8 cellular contexts compared by ENCODE assay signal in the genomic region with DNA sequence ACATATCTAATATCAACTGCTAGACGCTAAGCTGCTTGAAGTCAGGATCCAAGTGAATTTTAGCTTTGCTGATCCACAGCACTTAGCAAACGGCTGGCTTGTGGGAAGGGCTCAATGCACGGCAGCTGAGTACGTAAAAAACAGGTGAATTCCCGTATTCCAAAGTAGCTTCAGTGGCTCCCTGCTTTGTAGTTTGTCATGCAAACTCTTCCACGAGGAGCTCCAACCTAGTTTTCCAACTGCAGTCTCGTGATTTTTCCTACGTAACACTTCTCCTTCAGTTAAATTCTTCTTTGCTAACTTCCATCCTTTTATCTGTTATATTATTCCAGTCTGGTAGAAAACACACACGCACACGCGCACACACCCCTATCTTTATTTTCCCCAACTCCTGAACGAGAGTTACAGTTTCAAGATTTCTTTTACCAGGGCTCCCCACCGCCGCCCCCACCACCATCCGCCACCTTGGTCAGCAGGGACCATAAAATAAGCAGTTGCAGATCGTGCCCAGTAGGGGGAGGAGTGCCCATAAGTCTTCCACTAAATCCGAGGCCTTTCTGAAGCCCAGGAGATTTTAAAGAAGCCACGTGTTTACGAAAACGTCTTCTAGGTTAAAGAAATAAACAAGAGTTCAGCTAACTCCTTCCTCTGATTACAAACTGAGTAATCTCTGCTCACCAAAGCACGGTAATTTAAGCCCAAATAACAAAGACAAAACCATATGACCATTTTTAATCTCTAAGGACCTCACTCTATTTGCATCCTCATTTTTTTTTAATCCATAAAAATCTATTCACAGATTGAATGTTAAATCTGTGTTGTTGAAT.
DNase-seq lines count a peak whose midpoint lies in the region; ATAC-seq lines count a peak whose summit lies in the region.

No MANE protein-coding gene starts in this region.

- ATAC-seq in GM19438 (IDR thresholded peaks at IDR 0.05; ENCODE audit: low read depth, unreplicated experiment) (peak; percentile 63), HG03439 (IDR thresholded peaks at IDR 0.05; ENCODE audit: unreplicated experiment) (peak; percentile 80)

- H3K4me3 ChIP-seq in rectal smooth muscle tissue (ENCODE audit: low read length), result peak overlapping the region; percentile 26

- no peaks in the 10 kb centered on the region for H3K27me3 ChIP-seq in rectal smooth muscle tissue (ENCODE audit: control insufficient read depth, insufficient read depth, low read length)

- DNase-seq in EH (ENCODE audit: low read depth) (peak; percentile 82), NCI-H69 (lab: John Stamatoyannopoulos, UW) (peak; percentile 84), amniotic epithelial cell (ENCODE audit: low read depth) (peak; percentile 83), hepatic stellate cell (ENCODE audit: low spot score) (peak; percentile 62), OCI-M2 (lab: John Stamatoyannopoulos, UW; ENCODE audit: unreplicated experiment) (no peak)

- no peak overlapping the region for H3K9ac ChIP-seq in rectal smooth muscle tissue (ENCODE audit: low read length)

- H3K27ac ChIP-seq in rectal smooth muscle tissue (ENCODE audit: low read depth, low read length), result no peak overlapping the region

- no peaks in the 10 kb centered on the region for H3K36me3 ChIP-seq in rectal smooth muscle tissue (ENCODE audit: control insufficient read depth, insufficient read depth, low read length)

- H3K4me1 ChIP-seq in rectal smooth muscle tissue (ENCODE audit: control insufficient read depth, insufficient read depth, low read length), result peaks cover 6% of the 10 kb centered on the region
